In the genomic region with DNA sequence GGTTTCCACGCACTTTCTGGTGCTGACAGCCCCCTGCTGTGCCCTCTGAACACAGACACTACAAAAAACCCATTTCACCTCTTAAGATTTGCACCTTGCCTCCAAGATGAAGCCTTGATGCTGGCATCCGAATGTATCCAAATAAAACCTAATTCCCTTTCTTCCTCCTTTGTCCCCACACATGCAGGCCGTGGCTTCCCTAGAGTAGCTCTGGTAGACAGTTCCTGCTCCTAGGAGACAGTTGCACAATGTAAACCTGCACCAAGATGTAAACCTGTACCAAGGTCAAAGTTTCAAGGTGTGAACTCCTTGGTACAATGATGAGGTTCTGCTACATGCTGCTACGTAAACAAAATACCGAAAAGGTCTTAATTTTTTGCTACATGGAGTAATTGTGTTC, we compare ENCODE assay signal across 29 cellular contexts. TPM values are rescaled to one million over a fixed set of nuclear protein-coding genes. Genes with fewer than 3 reads are reported as not detected.
DNase-seq lines count a peak whose midpoint lies in the region; ATAC-seq and TF ChIP-seq lines count a peak whose summit lies in the region.
"Had no signal": no experiment of that assay in that cellular context is flagged by ENCODE, and none has a peak within 500 bp of the region (broad histone marks: within the 10 kb centered on the region; RNA-seq: fewer than 3 reads in every experiment).

No MANE protein-coding gene starts in this region.

- no peak overlapping the region for H3K56ac ChIP-seq in H9 (ENCODE audit: insufficient read length, low read depth, low read length)

- H3K9ac ChIP-seq in H9 (ENCODE audit: extremely low read depth, insufficient read length, low read length): no peak overlapping the region
- no peak overlapping the region for H3K9ac ChIP-seq in neural progenitor cell

- no peak overlapping the region for H4K5ac ChIP-seq in H9 (ENCODE audit: insufficient read length, low read depth, low read length)

- H3K79me2 ChIP-seq in H9 (ENCODE audit: insufficient read depth, low read length) (no peaks in the 10 kb centered on the region), neural progenitor cell (ENCODE audit: low read depth) (no peaks in the 10 kb centered on the region)

- H3K27ac ChIP-seq in H9 (ENCODE audit: insufficient read length, low read depth, low read length): no peak overlapping the region
- no peak overlapping the region for H3K27ac ChIP-seq in neural progenitor cell
- H3K27ac ChIP-seq: foreskin keratinocyte, pancreas had no signal

- H3T11ph ChIP-seq in H9 (ENCODE audit: low read length): no peak overlapping the region

- H3K9me3 ChIP-seq in H9 (ENCODE audit: control insufficient read depth, low read depth, low read length): no peaks in the 10 kb centered on the region
- no peaks in the 10 kb centered on the region for H3K9me3 ChIP-seq in neural progenitor cell (ENCODE audit: low read depth)
- H3K9me3 ChIP-seq: pancreas had no signal

- no peak overlapping the region for H2BK120ac ChIP-seq in H9 (ENCODE audit: low read depth, low read length, poor library complexity, severe bottlenecking)

- peak overlapping the region; percentile 49 to 63; a peak in 4 of 5 replicates for H3K4me3 Mint-ChIP-seq in H9
- peak overlapping the region; percentile 50 for H3K4me3 Mint-ChIP-seq in endothelial cell (ENCODE audit: unreplicated experiment)
- no peak overlapping the region for H3K4me3 Mint-ChIP-seq in neural progenitor cell
- H3K4me3 Mint-ChIP-seq: activated CD4-positive, alpha-beta T cell treated with anti-CD3 and anti-CD28 coated beads for 36 hours; activated naive CD4-positive, alpha-beta T cell treated with anti-CD3 and anti-CD28 coated beads for 36 hours; activated T-cell treated with anti-CD3 and anti-CD28 coated beads, Interleukin-2, amount 50 U/mL, for 4 hours; HFFc6 had no signal

- H2BK12ac ChIP-seq in H9 (ENCODE audit: insufficient read length, low read depth, low read length): no peak overlapping the region

- peaks cover 3% of the 10 kb centered on the region for H3K23me2 ChIP-seq in H9 (ENCODE audit: insufficient read length, low read depth, low read length, poor library complexity, severe bottlenecking)

- no peaks in the 10 kb centered on the region for H3K36me3 Mint-ChIP-seq in H9 (ENCODE audit: insufficient read depth in 1 of 3, low read depth in 3 of 3)
- no peaks in the 10 kb centered on the region for H3K36me3 Mint-ChIP-seq in endothelial cell (ENCODE audit: low read depth, unreplicated experiment)
- no peaks in the 10 kb centered on the region for H3K36me3 Mint-ChIP-seq in neural progenitor cell
- H3K36me3 Mint-ChIP-seq: T-cell had no signal

- ATAC-seq in HG03108 (IDR thresholded peaks at IDR 0.05; ENCODE audit: unreplicated experiment) (no peak), GM21381 (IDR thresholded peaks at IDR 0.05; ENCODE audit: unreplicated experiment) (no peak), HG02610 (IDR thresholded peaks at IDR 0.05; ENCODE audit: unreplicated experiment) (no peak)
- ATAC-seq: activated CD4-positive, alpha-beta T cell treated with anti-CD3 and anti-CD28 coated beads for 36 hours; activated T-cell treated with anti-CD3 and anti-CD28 coated beads, Interleukin-2, amount 50 U/mL, for 4 hours; foreskin keratinocyte; T-cell had no signal

- H3K14ac ChIP-seq in H9 (ENCODE audit: insufficient read depth, low read length): no peak overlapping the region

- no peaks in the 10 kb centered on the region for H4K20me1 ChIP-seq in H9 (ENCODE audit: control insufficient read depth, insufficient read depth, insufficient read length)
- H4K20me1 ChIP-seq in neural progenitor cell (ENCODE audit: low read depth): peaks cover 7% of the 10 kb centered on the region

- H2BK20ac ChIP-seq in H9 (ENCODE audit: low read depth, low read length, poor library complexity, severe bottlenecking): no peak overlapping the region

- H2AFZ ChIP-seq in H9 (ENCODE audit: low read length): no peak overlapping the region
- H2AFZ ChIP-seq in neural progenitor cell (replicated peaks): no peak overlapping the region

- peak; percentile 29 for DNase-seq in CD1c-positive myeloid dendritic cell (ENCODE audit: extremely low spot score)
- DNase-seq in H9: no peak
- DNase-seq in endothelial cell (ENCODE audit: low spot score): no peak
- DNase-seq in neural progenitor cell (ENCODE audit: low spot score): no peak
- DNase-seq: activated CD4-positive, alpha-beta T cell treated with anti-CD3 and anti-CD28 coated beads for 36 hours; activated CD8-positive, alpha-beta memory T cell treated with anti-CD3 and anti-CD28 coated beads for 24 hours; activated naive CD4-positive, alpha-beta T cell treated with anti-CD3 and anti-CD28 coated beads for 36 hours; activated T-cell treated with anti-CD3 and anti-CD28 coated beads, Interleukin-2, amount 50 U/mL, for 4 hours; CD4-positive, CD25-positive, alpha-beta regulatory T cell; central memory CD4-positive, alpha-beta T cell; DMS53; foreskin keratinocyte; GF-D8; HFFc6; NCI-H1092 treated with DMSO at 0.1 percent for 48 hours; NCI-H2029; NCI-H345; NCI-H82; SIG-M5; T-cell had no signal

- no CpG with 5 or more reads among the region's 5 CpGs for WGBS in H9 (ENCODE audit: extremely low coverage, insufficient read length, low lambda C conversion rate)

- H3K27me3 ChIP-seq in H9 (ENCODE audit: insufficient read depth, low read length) (peaks cover 4% of the 10 kb centered on the region; the same call in 1 of the 2 replicates), neural progenitor cell (peaks cover 49% of the 10 kb centered on the region)

- H3K79me1 ChIP-seq in H9 (ENCODE audit: insufficient read depth, low read depth, low read length, poor library complexity, severe bottlenecking): no peaks in the 10 kb centered on the region

- H3K27me3 Mint-ChIP-seq in H9 (ENCODE audit: low read depth) (peaks cover 56% of the 10 kb centered on the region), endothelial cell (ENCODE audit: unreplicated experiment) (peaks cover 7% of the 10 kb centered on the region), neural progenitor cell (ENCODE audit: insufficient read depth, low read depth) (peaks cover 20% of the 10 kb centered on the region)

- no peak overlapping the region for H4K8ac ChIP-seq in H9 (replicated peaks; ENCODE audit: insufficient read length, low read depth, low read length)

- peaks cover 6% of the 10 kb centered on the region for H3F3A ChIP-seq in neural progenitor cell (ENCODE audit: low read depth)

- no peak overlapping the region for H2AK5ac ChIP-seq in H9 (ENCODE audit: insufficient read length, low read length)

- H3K4me3 ChIP-seq in neural progenitor cell: peak overlapping the region; percentile 45
- H3K4me3 ChIP-seq: lung had no signal

- TF ChIP-seq CTCF in H9 (conservative IDR thresholded peaks at IDR 0.05): no peak
- TF ChIP-seq CTCF in endothelial cell (IDR thresholded peaks at IDR 0.05; ENCODE audit: unreplicated experiment): no peak
- no peak for TF ChIP-seq CTCF in neural progenitor cell (IDR thresholded peaks at IDR 0.05)

- H3K23ac ChIP-seq in H9 (ENCODE audit: insufficient read length, low read depth, low read length): no peak overlapping the region

- H3K4me2 ChIP-seq in H9 (ENCODE audit: insufficient read depth, insufficient read length, low read length) (no peak overlapping the region), neural progenitor cell (peak overlapping the region; percentile 70)

- no peak overlapping the region for H3K4ac ChIP-seq in H9 (ENCODE audit: low read depth, low read length)

- H3K36me3 ChIP-seq in neural progenitor cell: no peaks in the 10 kb centered on the region
- H3K36me3 ChIP-seq: pancreas had no signal

- peaks cover 2% of the 10 kb centered on the region for H3K4me1 ChIP-seq in H9 (ENCODE audit: insufficient read depth, low read length)
- peaks cover 16% of the 10 kb centered on the region for H3K4me1 ChIP-seq in neural progenitor cell
- H3K4me1 ChIP-seq: foreskin keratinocyte, pancreas had no signal

- no peaks in the 10 kb centered on the region for H3K9me3 Mint-ChIP-seq in H9
- no peaks in the 10 kb centered on the region for H3K9me3 Mint-ChIP-seq in endothelial cell (ENCODE audit: unreplicated experiment)
- H3K9me3 Mint-ChIP-seq in neural progenitor cell: peaks cover 2% of the 10 kb centered on the region
- H3K9me3 Mint-ChIP-seq: activated naive CD4-positive, alpha-beta T cell treated with anti-CD3 and anti-CD28 coated beads for 36 hours; activated T-cell treated with anti-CD3 and anti-CD28 coated beads, Interleukin-2, amount 50 U/mL, for 4 hours; HFFc6; T-cell had no signal

- no peak overlapping the region for H2BK15ac ChIP-seq in H9 (ENCODE audit: low read depth, low read length)

- H4K91ac ChIP-seq in H9 (ENCODE audit: insufficient read length, low read depth, low read length): no peak overlapping the region

- H3K4me1 Mint-ChIP-seq in H9 (peaks cover 11 to 14% of the 10 kb centered on the region in 2 experiments), endothelial cell (ENCODE audit: unreplicated experiment) (peaks cover 11% of the 10 kb centered on the region), neural progenitor cell (peaks cover 23% of the 10 kb centered on the region)

- H3K27ac Mint-ChIP-seq in H9 (no peak overlapping the region; a peak in 1 of 7 replicates), endothelial cell (ENCODE audit: unreplicated experiment) (no peak overlapping the region), neural progenitor cell (no peak overlapping the region)
- H3K27ac Mint-ChIP-seq: activated CD4-positive, alpha-beta T cell treated with anti-CD3 and anti-CD28 coated beads for 36 hours; activated naive CD4-positive, alpha-beta T cell treated with anti-CD3 and anti-CD28 coated beads for 36 hours; HFFc6 had no signal

- no peak overlapping the region for H3K18ac ChIP-seq in H9 (ENCODE audit: insufficient read length, low read depth, low read length)

- H2BK5ac ChIP-seq in H9 (ENCODE audit: insufficient read length, low read length): no peak overlapping the region

RNA-seq across cellular contexts. Expression of a gene that starts 0.6 kb away (rescaled TPM):
- 42.4 and 51.0 TPM in 2 replicates for total RNA-seq in H9 (2021)
- total RNA-seq in endothelial cell (ENCODE audit: unreplicated experiment): 2.7 TPM
- total RNA-seq in neural progenitor cell (ENCODE audit: low replicate concordance): not detected in 2 replicates
- total RNA-seq: activated CD4-positive, alpha-beta T cell treated with anti-CD3 and anti-CD28 coated beads for 36 hours; activated naive CD4-positive, alpha-beta T cell treated with anti-CD3 and anti-CD28 coated beads for 36 hours; activated T-cell treated with anti-CD3 and anti-CD28 coated beads, Interleukin-2, amount 50 U/mL, for 4 hours; astrocyte; foreskin keratinocyte; LHCN-M2; right cardiac atrium; T-cell; ureter had no signal

RNA-seq across cellular contexts. Expression of a gene that starts 40.3 kb away (rescaled TPM):
- total RNA-seq in H9 (2021) (15.4 and 18.4 TPM in 2 replicates), endothelial cell (ENCODE audit: unreplicated experiment) (50.0 TPM), neural progenitor cell (ENCODE audit: low replicate concordance) (34.7 and 49.0 TPM in 2 replicates)

Comparison
In these comparisons a context has a peak if more than half of its experiments do, and no peak if none do; other contexts are left out.
1. RNA of a gene that starts 0.6 kb away (total RNA-seq): 42.4 to 51.0 TPM in H9; 2.7 TPM in endothelial cell (single experiment) and not detected in neural progenitor cell; every median in the first group is over 10 times any median in the second.